Comparison of ENCODE assay signal across 15 cellular contexts in genomic region chr4:24589448-24589847, GRCh38. TPM values are rescaled to one million over a fixed set of nuclear protein-coding genes. Genes with fewer than 3 reads are reported as not detected.
DNase-seq lines count a peak whose midpoint lies in the region; ATAC-seq, FAIRE-seq and TF ChIP-seq lines count a peak whose summit lies in the region.
"Had no signal": no experiment of that assay in that cellular context is flagged by ENCODE, and none has a peak within 500 bp of the region (broad histone marks: within the 10 kb centered on the region; RNA-seq: fewer than 3 reads in every experiment).

No MANE protein-coding gene starts in this region.

- no peak overlapping the region for H3K27ac Mint-ChIP-seq in stimulated activated memory B cell treated with anti-CD40 and anti-IgM and Interleukin-4, amounts not matched to agents 10 μg/mL and 1 μg/mL and 100 μg/mL, for 72 hours
- H3K27ac Mint-ChIP-seq: activated CD4-positive, alpha-beta T cell treated with anti-CD3 and anti-CD28 coated beads, Interleukin-2, amount 10 ng/mL, durations not matched to agents 24 days and 14 days had no signal

- no peak overlapping the region for H3K4me3 ChIP-seq in GM12865 (ENCODE audit: low read depth, low read length)
- H3K4me3 ChIP-seq: uterus had no signal

- TF ChIP-seq POLR2A in H54 (IDR thresholded peaks at IDR 0.05; ENCODE audit: low read depth, low read length), result no peak

- DNase-seq in GM12865 (ENCODE audit: low read depth) (peak; percentile 64), NCI-H69 (lab: John Stamatoyannopoulos, UW) (no peak), dermis blood vessel endothelial cell (no peak), H54 (ENCODE audit: insufficient read length, low spot score) (no peak)
- DNase-seq: activated CD4-positive, alpha-beta T cell treated with anti-CD3 and anti-CD28 coated beads, Interleukin-2, amount 10 ng/mL, durations not matched to agents 24 days and 14 days; activated gamma-delta T cell treated with Interleukin-2 at 50 U/mL for 16 hours; AML-193; DND-41; occipital lobe; OCI-M1; uterus had no signal

- H3K4me3 Mint-ChIP-seq in stimulated activated memory B cell treated with anti-CD40 and anti-IgM and Interleukin-4, amounts not matched to agents 10 μg/mL and 1 μg/mL and 100 μg/mL, for 72 hours, result no peak overlapping the region
- H3K4me3 Mint-ChIP-seq: activated CD4-positive, alpha-beta T cell treated with anti-CD3 and anti-CD28 coated beads, Interleukin-2, amount 10 ng/mL, durations not matched to agents 24 days and 14 days had no signal

- no peak for TF ChIP-seq CTCF in GM12865 (IDR thresholded peaks at IDR 0.05; ENCODE audit: insufficient read depth, low read depth, low read length, missing control alignments)

- peaks cover 15% of the 10 kb centered on the region for H3K9me3 Mint-ChIP-seq in stimulated activated memory B cell treated with anti-CD40 and anti-IgM and Interleukin-4, amounts not matched to agents 10 μg/mL and 1 μg/mL and 100 μg/mL, for 72 hours

- ATAC-seq in GM18909 (IDR thresholded peaks at IDR 0.05; ENCODE audit: poor library complexity, unreplicated experiment) (peak; percentile 72), GM21786 (IDR thresholded peaks at IDR 0.05; ENCODE audit: unreplicated experiment) (peak; percentile 62), HG03159 (IDR thresholded peaks at IDR 0.05; ENCODE audit: unreplicated experiment) (peak; percentile 42)
- no peak for ATAC-seq in stimulated activated memory B cell treated with anti-CD40 and anti-IgM and Interleukin-4, amounts not matched to agents 10 μg/mL and 1 μg/mL and 100 μg/mL, for 72 hours

- peaks cover 23% of the 10 kb centered on the region for H3K27me3 Mint-ChIP-seq in stimulated activated memory B cell treated with anti-CD40 and anti-IgM and Interleukin-4, amounts not matched to agents 10 μg/mL and 1 μg/mL and 100 μg/mL, for 72 hours

- FAIRE-seq in H54 (lab: Jason Lieb, UNC), result no peak

- H3K4me1 Mint-ChIP-seq in stimulated activated memory B cell treated with anti-CD40 and anti-IgM and Interleukin-4, amounts not matched to agents 10 μg/mL and 1 μg/mL and 100 μg/mL, for 72 hours, result peaks cover 9% of the 10 kb centered on the region
- H3K4me1 Mint-ChIP-seq: activated CD4-positive, alpha-beta T cell treated with anti-CD3 and anti-CD28 coated beads, Interleukin-2, amount 10 ng/mL, durations not matched to agents 24 days and 14 days had no signal

- no peaks in the 10 kb centered on the region for H3K36me3 Mint-ChIP-seq in stimulated activated memory B cell treated with anti-CD40 and anti-IgM and Interleukin-4, amounts not matched to agents 10 μg/mL and 1 μg/mL and 100 μg/mL, for 72 hours

RNA-seq across cellular contexts. Expression of gene DHX15, which starts 5.1 kb away (rescaled TPM):
- total RNA-seq in dermis blood vessel endothelial cell, result 161 and 222 TPM in 2 replicates
